Comparison of ENCODE assay signal across 8 cellular contexts in the genomic region with DNA sequence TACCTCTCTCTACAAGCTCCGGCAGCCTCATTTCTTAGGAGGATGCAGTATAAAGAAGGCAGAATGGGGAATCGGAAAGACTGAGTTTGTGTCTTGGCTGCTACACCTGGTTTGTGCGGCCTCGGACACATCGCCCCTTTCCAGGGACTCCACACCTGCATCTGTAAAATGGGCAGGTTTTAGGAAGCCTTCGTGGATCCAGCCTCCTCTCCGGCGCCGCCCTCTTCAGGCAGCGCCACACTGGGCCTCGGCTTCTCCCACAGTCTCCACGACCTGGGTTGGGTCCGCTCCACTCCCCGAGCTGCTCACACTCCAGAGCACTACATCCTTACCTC. TPM values are rescaled to one million over a fixed set of nuclear protein-coding genes. Genes with fewer than 3 reads are reported as not detected.
A peak's percentile ranks its signal among the peaks of the same experiment; 100 is the strongest.
DNase-seq lines count a peak whose midpoint lies in the region; ATAC-seq and TF ChIP-seq lines count a peak whose summit lies in the region.

No MANE protein-coding gene starts in this region.

- H3K4me1 Mint-ChIP-seq in naive thymus-derived CD8-positive, alpha-beta T cell = peaks cover 24 to 46% (median 40%) of the 10 kb centered on the region in 4 donors

- peak overlapping the region; percentile 91 to 98 (median 95) for H3K27ac Mint-ChIP-seq in naive thymus-derived CD8-positive, alpha-beta T cell

- peak overlapping the region; percentile 94 for H3K4me3 ChIP-seq in duodenal mucosa (ENCODE audit: low read depth in 1 of 2, low read length in 2 of 2)

- POLR2A ChIA-PET in naive thymus-derived CD8-positive, alpha-beta T cell (lab: Charles Lee) = interaction anchor here (0.8 to 1.7 kb wide), 6 partner anchors 12 to 302 kb away, joined by 3 to 18 read pairs (median 4); a partner anchor contains a TSS

- DNase-seq in AG09319 (ENCODE audit: extremely low read depth, low read depth) (peak; percentile 2), LHCN-M2 (ENCODE audit: low read depth) (peak; percentile 3), cerebellar cortex (ENCODE audit: low spot score) (no peak), SIG-M5 (lab: John Stamatoyannopoulos, UW) (no peak)
- no peak for DNase-seq in naive thymus-derived CD8-positive, alpha-beta T cell
- DNase-seq in NK-92 treated with Interleukin-12 subunit alpha and Interleukin-12 subunit beta, amount 100 ng/mL, for 24 hours (lab: John Stamatoyannopoulos, UW) = no peak

- peak overlapping the region; percentile 88 for H3K27ac ChIP-seq in duodenal mucosa (ENCODE audit: low read depth, low read length)

- no peak; the same call in 1 of the 2 replicates for TF ChIP-seq CTCF in AG09319 (IDR thresholded peaks at IDR 0.05; ENCODE audit: low read depth, low read length)

- peak overlapping the region; percentile 82 to 96 for H3K9ac ChIP-seq in duodenal mucosa (ENCODE audit: low read depth in 1 of 2, low read length in 2 of 2)

- H3K4me1 ChIP-seq in duodenal mucosa (ENCODE audit: control insufficient read depth in 1 of 2, insufficient read depth in 2 of 2, low read length in 2 of 2) = peaks cover 23 to 24% of the 10 kb centered on the region in 2 donors

- H3K27me3 Mint-ChIP-seq in naive thymus-derived CD8-positive, alpha-beta T cell = no peaks in the 10 kb centered on the region

- H3K9me3 ChIP-seq in duodenal mucosa (ENCODE audit: control insufficient read depth in 1 of 2, low read length in 2 of 2) = no peaks in the 10 kb centered on the region

- H3K36me3 Mint-ChIP-seq in naive thymus-derived CD8-positive, alpha-beta T cell = peaks cover 0 to 8% (median 2%) of the 10 kb centered on the region in 3 donors

- ATAC-seq in GM19467 (IDR thresholded peaks at IDR 0.05; ENCODE audit: unreplicated experiment) = peak; percentile 4
- peak in 1 of 2 donors; percentile 1 for ATAC-seq in naive thymus-derived CD8-positive, alpha-beta T cell

- peak overlapping the region; percentile 94 to 99 (median 98) for H3K4me3 Mint-ChIP-seq in naive thymus-derived CD8-positive, alpha-beta T cell

- H3K9me3 Mint-ChIP-seq in naive thymus-derived CD8-positive, alpha-beta T cell = no peaks in the 10 kb centered on the region

- H3K36me3 ChIP-seq in duodenal mucosa (ENCODE audit: control insufficient read depth in 1 of 2, insufficient read depth in 2 of 2, low read length in 2 of 2) = peaks cover 5 to 9% of the 10 kb centered on the region in 2 donors

- H3K27me3 ChIP-seq in duodenal mucosa (ENCODE audit: control insufficient read depth in 1 of 2, insufficient read depth in 2 of 2, low read length in 2 of 2) = no peaks in the 10 kb centered on the region

RNA-seq across cellular contexts. Expression of a gene that starts 0.3 kb away (rescaled TPM):
- total RNA-seq in LHCN-M2 (2014; rRNA removed) = 20.0 and 22.0 TPM in 2 replicates
- 27.1 TPM for polyA plus RNA-seq in LHCN-M2 (2012)
- 10 to 100 TPM; 13.2 to 14.7 TPM for total RNA-seq in naive thymus-derived CD8-positive, alpha-beta T cell
- polyA plus RNA-seq in naive thymus-derived CD8-positive, alpha-beta T cell = 10 to 100 TPM; 17.3 to 21.2 (median 17.8) TPM

Comparison
In these comparisons a context has a peak if more than half of its experiments do, and no peak if none do; other contexts are left out.
1. DNase-seq: peak in AG09319 (single experiment) and LHCN-M2 (single experiment); none in naive thymus-derived CD8-positive, alpha-beta T cell (0 of 10), cerebellar cortex (single experiment), NK-92 treated with Interleukin-12 subunit alpha and Interleukin-12 subunit beta, amount 100 ng/mL, for 24 hours (single experiment) and SIG-M5 (single experiment).